In the genomic region with DNA sequence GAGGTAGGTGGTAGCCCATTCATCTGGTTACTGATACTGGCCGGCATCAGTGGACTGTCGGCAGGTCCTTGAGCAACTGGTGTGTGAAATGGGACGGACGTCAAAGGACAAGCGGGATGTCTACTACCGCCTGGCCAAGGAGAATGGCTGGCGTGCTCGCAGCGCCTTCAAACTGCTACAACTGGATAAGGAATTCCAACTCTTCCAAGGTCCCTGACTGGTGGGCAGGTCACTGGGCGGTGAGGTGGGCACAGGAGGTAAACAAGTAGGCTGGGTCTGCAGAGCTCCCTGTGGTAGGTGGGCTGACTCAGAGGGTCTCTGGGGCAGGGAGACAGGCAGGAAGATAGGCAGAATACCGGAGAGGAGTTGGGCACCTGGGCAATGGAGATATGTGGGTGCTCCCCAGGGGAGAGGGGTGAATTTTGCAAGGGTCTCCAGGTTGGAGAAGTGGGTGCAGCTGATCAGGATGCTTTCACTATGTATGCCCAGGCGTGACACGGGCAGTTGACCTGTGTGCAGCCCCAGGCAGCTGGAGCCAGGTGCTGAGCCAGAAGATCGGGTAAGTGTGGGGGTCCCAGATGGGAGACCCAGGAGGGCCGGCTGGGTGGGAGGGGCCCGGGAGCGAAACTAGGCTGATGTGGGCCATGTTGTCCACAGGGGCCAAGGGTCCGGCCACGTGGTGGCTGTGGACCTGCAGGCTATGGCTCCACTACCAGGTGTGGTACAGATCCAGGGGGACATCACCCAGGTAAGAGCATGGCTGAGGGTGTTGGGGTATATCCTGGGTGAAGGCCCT, we compare ENCODE assay signal across 1 cellular context.
TF ChIP-seq lines count a peak whose summit lies in the region.

No MANE protein-coding gene starts in this region.

TF ChIP-seq in neural cell, 6 proteins besides CTCF, POLR2A, EP300 and RAD21 (continued from another document):
- TF ChIP-seq MXI1 (conservative IDR thresholded peaks at IDR 0.05; ENCODE audit: poor library complexity, severe bottlenecking) = no peak
